Comparison of ENCODE assay signal across 20 cellular contexts in the genomic region with DNA sequence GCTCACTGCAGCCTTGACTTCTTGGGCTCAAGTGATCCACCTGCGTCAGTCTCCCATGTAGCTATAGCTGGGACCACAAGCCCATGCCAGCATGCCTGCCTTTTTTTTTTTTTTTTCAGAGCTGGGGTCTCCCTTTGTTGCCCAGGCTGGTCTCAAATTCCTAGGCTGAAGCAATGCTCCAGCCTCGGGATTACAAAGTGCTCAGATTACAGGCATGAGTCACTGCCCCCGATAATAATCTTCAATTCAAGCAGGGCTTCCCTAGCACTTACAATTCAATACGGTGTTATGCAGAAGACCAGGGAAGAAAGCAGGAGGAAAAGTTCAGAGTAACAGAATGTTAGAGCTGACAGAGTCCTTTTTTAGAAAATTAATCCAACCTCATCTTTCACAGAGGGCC. TPM values are rescaled to one million over a fixed set of nuclear protein-coding genes. Genes with fewer than 3 reads are reported as not detected.
A peak's percentile ranks its signal among the peaks of the same experiment; 100 is the strongest.
DNase-seq lines count a peak whose midpoint lies in the region.
"Had no signal": no experiment of that assay in that cellular context is flagged by ENCODE, and none has a peak within 500 bp of the region (broad histone marks: within the 10 kb centered on the region; RNA-seq: fewer than 3 reads in every experiment).

No MANE protein-coding gene starts in this region.

- DNase-seq in EH (ENCODE audit: low read depth), result peak; percentile 13
- DNase-seq in HAP-1 (ENCODE audit: low spot score in 2 of 2), result peak; percentile 19 to 28
- peak; percentile 32 for DNase-seq in RPMI7951 (ENCODE audit: low read depth)
- DNase-seq in iris pigment epithelial cell (ENCODE audit: low read depth), result peak; percentile 25
- DNase-seq in stimulated activated naive CD4-positive, alpha-beta T cell treated with Interleukin-2 at 50 U/mL for 16 hours (lab: John Stamatoyannopoulos, UW), result no peak
- no peak for DNase-seq in OCI-M2 (lab: John Stamatoyannopoulos, UW; ENCODE audit: unreplicated experiment)
- DNase-seq in posterior cingulate gyrus, result no peak
- DNase-seq: ACHN; C1 segment of cervical spinal cord; CD8-positive, alpha-beta memory T cell; H7; NCI-H1105 treated with DMSO at 0.1 percent for 48 hours; NCI-H1694 treated with DMSO at 0.1 percent for 48 hours; NCI-H2107; NCI-H510A treated with DMSO at 0.1 percent for 48 hours; Right ventricle myocardium superior; T-cell had no signal

- intact Hi-C loops in posterior cingulate gyrus (cut with DNase I), result no loop called here

- no peaks in the 10 kb centered on the region for H3K4me1 ChIP-seq in HAP-1

- no peaks in the 10 kb centered on the region for H3K9me3 ChIP-seq in HAP-1

- in situ Hi-C loops in HAP-1 (cut with MboI; ENCODE audit: low sequenced_read_pairs), result no loop called here

- no peak overlapping the region for H3K4me3 ChIP-seq in HAP-1
- H3K4me3 ChIP-seq: SK-N-MC had no signal

- H3K27me3 ChIP-seq in HAP-1 (ENCODE audit: low read depth), result peaks cover 3% of the 10 kb centered on the region; the same call in 1 of the 2 replicates

- no peaks in the 10 kb centered on the region for H3K36me3 ChIP-seq in HAP-1 (replicated peaks)

RNA-seq across cellular contexts. Expression of a gene that starts 26.1 kb away (rescaled TPM):
- not detected in 2 replicates for total RNA-seq in RPMI7951 (2014; rRNA removed; shearing (Covaris generic))
- total RNA-seq: CD8-positive, alpha-beta memory T cell; H7; HT-29; LHCN-M2; Right ventricle myocardium superior; T-cell had no signal

RNA-seq across cellular contexts. Expression of a gene that starts 47.4 kb away (rescaled TPM):
- 20.2 and 30.1 TPM in 2 replicates for total RNA-seq in RPMI7951 (2014; rRNA removed; shearing (Covaris generic))

Comparison
In these comparisons a context has a peak if more than half of its experiments do, and no peak if none do; other contexts are left out.
1. DNase-seq: peak in EH (single experiment), HAP-1 (2 of 2), RPMI7951 (single experiment) and iris pigment epithelial cell (single experiment); none in stimulated activated naive CD4-positive, alpha-beta T cell treated with Interleukin-2 at 50 U/mL for 16 hours (single experiment), OCI-M2 (single experiment) and posterior cingulate gyrus (0 of 10).